In genomic region chr10:77597560-77597959, GRCh38 we compare ENCODE assay signal across 18 cellular contexts. TPM values are rescaled to one million over a fixed set of nuclear protein-coding genes. Genes with fewer than 3 reads are reported as not detected.
A peak's percentile ranks its signal among the peaks of the same experiment; 100 is the strongest.
DNase-seq lines count a peak whose midpoint lies in the region; ATAC-seq, FAIRE-seq and TF ChIP-seq lines count a peak whose summit lies in the region.
"Had no signal": no experiment of that assay in that cellular context is flagged by ENCODE, and none has a peak within 500 bp of the region (broad histone marks: within the 10 kb centered on the region; RNA-seq: fewer than 3 reads in every experiment).

No MANE protein-coding gene starts in this region.

- in situ Hi-C loops in K562 (cut with MboI) (no loop called here), G401 (cut with HindIII; ENCODE audit: low sequenced_read_pairs) (no loop called here)

- no peak overlapping the region for H2AFZ ChIP-seq in K562 (ENCODE audit: low read depth, low read length)

- H3K27ac Mint-ChIP-seq in Caco-2 (ENCODE audit: unreplicated experiment), result peak overlapping the region; percentile 29
- H3K27ac Mint-ChIP-seq: CD4-positive, CD25-positive, alpha-beta regulatory T cell; CD8-positive, alpha-beta memory T cell; H9 had no signal

- no peak overlapping the region for H3K4me2 ChIP-seq in K562 (ENCODE audit: insufficient read depth, low read length)

- H3K4me1 ChIP-seq in Caco-2, result no peaks in the 10 kb centered on the region
- no peaks in the 10 kb centered on the region for H3K4me1 ChIP-seq in HEK293 (ENCODE audit: control insufficient read depth, insufficient read depth, low read length)
- H3K4me1 ChIP-seq in K562 (replicated peaks in 1 of 2; ENCODE audit: control insufficient read depth in 2 of 2, insufficient read depth in 2 of 2, low read length in 2 of 2), result no peaks in the 10 kb centered on the region; a peak in 2 of 5 replicates
- H3K4me1 ChIP-seq in tibial artery, result peaks cover 0 to 67% (median 30%) of the 10 kb centered on the region in 4 donors
- H3K4me1 ChIP-seq: BE2C had no signal

- H3K9me3 Mint-ChIP-seq in Caco-2 (ENCODE audit: unreplicated experiment), result no peaks in the 10 kb centered on the region
- H3K9me3 Mint-ChIP-seq: CD8-positive, alpha-beta memory T cell; H9 had no signal

- H3K36me3 ChIP-seq in Caco-2 (ENCODE audit: control insufficient read depth, insufficient read depth, low read length) (no peaks in the 10 kb centered on the region), HEK293 (ENCODE audit: control insufficient read depth in 2 of 2, insufficient read depth in 1 of 2, low read length in 2 of 2) (no peaks in the 10 kb centered on the region), K562 (ENCODE audit: control insufficient read depth, insufficient read depth, low read length) (no peaks in the 10 kb centered on the region), tibial artery (no peaks in the 10 kb centered on the region)
- H3K36me3 ChIP-seq: BE2C had no signal

- no peak for TF ChIP-seq EP300 in K562 (IDR thresholded peaks at IDR 0.05; ENCODE audit: low read length)

- no TSS peak for BruUV-seq in Caco-2 (replicated peaks; lab: Mats Ljungman, UMichigan)
- BruUV-seq in K562 (replicated peaks; lab: Mats Ljungman, UMichigan), result no TSS peak

- no peaks in the 10 kb centered on the region for H3K27me3 Mint-ChIP-seq in Caco-2 (ENCODE audit: insufficient read depth, unreplicated experiment)
- H3K27me3 Mint-ChIP-seq: CD4-positive, CD25-positive, alpha-beta regulatory T cell had no signal

- no peaks in the 10 kb centered on the region for H3K27me3 ChIP-seq in Caco-2 (replicated peaks; ENCODE audit: control insufficient read depth, insufficient read depth, low read length)
- peaks cover 16 to 47% of the 10 kb centered on the region in 2 experiments; a peak in 4 of 5 replicates for H3K27me3 ChIP-seq in K562 (ENCODE audit: control insufficient read depth in 2 of 2, insufficient read depth in 2 of 2, low read length in 2 of 2)
- H3K27me3 ChIP-seq in tibial artery, result no peaks in the 10 kb centered on the region
- H3K27me3 ChIP-seq: BE2C had no signal

- no peak for ATAC-seq in K562
- ATAC-seq in left colon, result no peak

- H3K9ac ChIP-seq in K562 (ENCODE audit: insufficient read depth in 1 of 2, low read depth in 2 of 2, low read length in 2 of 2), result no peak overlapping the region

- H3K27ac ChIP-seq in HEK293 (ENCODE audit: extremely low read depth, low read depth, low read length) (no peak overlapping the region), K562 (ENCODE audit: extremely low read depth, low read depth, low read length) (no peak overlapping the region), tibial artery (peak overlapping the region; percentile 53 to 64)

- 0 out of 2 replicates have a peak, but pooled peaks cover 2% of the 10 kb centered on the region for H4K20me1 ChIP-seq in K562 (replicated peaks; ENCODE audit: control insufficient read depth, insufficient read depth, low read length)

- CTCF ChIA-PET in Caco-2 (lab: Charles Lee) (no interaction called here), HEK293 (lab: Yijun Ruan, JAX) (no interaction called here), K562 (lab: Yijun Ruan, JAX; ENCODE audit: low intra/inter-chr PET ratio) (no interaction called here)

- no peaks in the 10 kb centered on the region for H3K36me3 Mint-ChIP-seq in Caco-2 (ENCODE audit: insufficient read depth, unreplicated experiment)
- H3K36me3 Mint-ChIP-seq: CD4-positive, CD25-positive, alpha-beta regulatory T cell; CD8-positive, alpha-beta memory T cell had no signal

- DNase-seq in Caco-2 (no peak), K562 (ENCODE audit: extremely low read depth in 1 of 4, low spot score in 3 of 4) (no peak), tibial artery (no peak), G401 (ENCODE audit: low spot score) (no peak), left colon (no peak)
- DNase-seq: ACHN; BE2C; C1 segment of cervical spinal cord; CD4-positive, CD25-positive, alpha-beta regulatory T cell; CD8-positive, alpha-beta memory T cell; COR-L47; GF-D8; GOT3; H9; KBM-7 had no signal

- H3K9me1 ChIP-seq in K562 (ENCODE audit: control insufficient read depth, insufficient read depth, low read length), result no peaks in the 10 kb centered on the region

- H3K79me2 ChIP-seq in K562 (ENCODE audit: control insufficient read depth, insufficient read depth, low read length), result no peaks in the 10 kb centered on the region

- FAIRE-seq in K562 (lab: Jason Lieb, UNC), result no peak
- FAIRE-seq: A204.1, D721Med had no signal

- no peaks in the 10 kb centered on the region for H3K4me1 Mint-ChIP-seq in Caco-2 (ENCODE audit: low read depth, unreplicated experiment)

- no peaks in the 10 kb centered on the region for H3K9me3 ChIP-seq in Caco-2
- no peaks in the 10 kb centered on the region for H3K9me3 ChIP-seq in HEK293 (ENCODE audit: control insufficient read depth, insufficient read depth, low read depth, low read length)
- H3K9me3 ChIP-seq in K562 (replicated peaks; ENCODE audit: control insufficient read depth, insufficient read depth, low read depth, low read length), result no peaks in the 10 kb centered on the region
- no peaks in the 10 kb centered on the region for H3K9me3 ChIP-seq in tibial artery
- H3K9me3 ChIP-seq: BE2C had no signal

- H3K4me3 ChIP-seq in Caco-2 (ENCODE audit: low read depth, low read length), result no peak overlapping the region
- no peak overlapping the region for H3K4me3 ChIP-seq in HEK293 (ENCODE audit: low read depth, low read length)
- H3K4me3 ChIP-seq in K562, result no peak overlapping the region
- H3K4me3 ChIP-seq in tibial artery, result no peak overlapping the region

- POLR2A ChIA-PET in Caco-2 (lab: Charles Lee) (no interaction called here), HEK293 (lab: Yijun Ruan, JAX) (interaction anchor here (0.5 kb wide), 1 partner anchor 46 kb away, joined by 3 read pairs; no protein-coding TSS in a partner anchor), K562 (lab: Yijun Ruan, JAX) (no interaction called here)

- no peak overlapping the region for H3K4me3 Mint-ChIP-seq in Caco-2 (ENCODE audit: unreplicated experiment)
- H3K4me3 Mint-ChIP-seq: CD4-positive, CD25-positive, alpha-beta regulatory T cell; CD8-positive, alpha-beta memory T cell; H9 had no signal

- TF ChIP-seq POLR2A in K562 (conservative IDR thresholded peaks at IDR 0.05), result no peak

- TF ChIP-seq CTCF in Caco-2 (IDR thresholded peaks at IDR 0.05; ENCODE audit: insufficient read depth in 1 of 2, low read depth in 1 of 2, low read length in 1 of 2, severe bottlenecking in 1 of 2, unreplicated experiment in 1 of 2), result no peak
- TF ChIP-seq CTCF in HEK293 (tag by site-specific recombination; IDR thresholded peaks at IDR 0.05), result no peak
- TF ChIP-seq CTCF in K562 (IDR thresholded peaks at IDR 0.05 in 2 of 3, conservative IDR thresholded peaks at IDR 0.05 in 1 of 3; ENCODE audit: insufficient read depth in 2 of 3, low read depth in 1 of 3, low read length in 3 of 3), result no peak
- no peak for TF ChIP-seq CTCF in tibial artery (IDR thresholded peaks at IDR 0.05)

- intact Hi-C loops in Caco-2 (cut with micrococcal nuclease; ENCODE audit: unreplicated experiment), result no loop called here
- intact Hi-C loops in K562 (cut with micrococcal nuclease), result no loop called here
- intact Hi-C loops in tibial artery (cut with DNase I; ENCODE audit: low total_unique reads), result no loop called here
- intact Hi-C loops in left colon (cut with DNase I, micrococcal nuclease), result no loop called here

- TF ChIP-seq RAD21 in K562 (CRISPR knock-in tag; conservative IDR thresholded peaks at IDR 0.05 in 1 of 2, IDR thresholded peaks at IDR 0.05 in 1 of 2), result no peak

TF ChIP-seq in HEK293, 187 proteins besides CTCF, POLR2A, EP300 and RAD21:
- TF ChIP-seq ZNF660 (tag by site-specific recombination; IDR thresholded peaks at IDR 0.05) (no peak), ZNF623 (tag by site-specific recombination; IDR thresholded peaks at IDR 0.05) (peak; percentile 95), ZNF600 (tag by site-specific recombination; IDR thresholded peaks at IDR 0.05) (no peak), ZNF560 (tag by site-specific recombination; IDR thresholded peaks at IDR 0.05; ENCODE audit: borderline replicate concordance) (no peak), ZNF292 (tag by site-specific recombination; IDR thresholded peaks at IDR 0.05; ENCODE audit: borderline replicate concordance, low read depth) (no peak), ZNF366 (tag by site-specific recombination; conservative IDR thresholded peaks at IDR 0.05) (no peak), ZNF510 (tag by site-specific recombination; IDR thresholded peaks at IDR 0.05; ENCODE audit: insufficient replicate concordance) (no peak)

TF ChIP-seq in K562, 482 proteins besides CTCF, POLR2A, EP300 and RAD21:
- no peak for TF ChIP-seq FUS (optimal IDR thresholded peaks at IDR 0.05; ENCODE audit: low read depth, low read length)
- peak; percentile 42 for TF ChIP-seq RBM25 (IDR thresholded peaks at IDR 0.05; ENCODE audit: low read depth, low read length, severe bottlenecking)
- TF ChIP-seq ZNF507 (tag; conservative IDR thresholded peaks at IDR 0.05), result no peak
- no peak for TF ChIP-seq OTX1 (CRISPR knock-in tag; IDR thresholded peaks at IDR 0.05)

RNA-seq across cellular contexts. Expression of gene KCNMA1, which starts 40.0 kb away (rescaled TPM):
- 20.7 and 23.9 TPM in 2 replicates for total RNA-seq in Caco-2 (2022)
- 0.69 and 1.8 TPM in 2 replicates for total RNA-seq in K562 (2011; cell fraction: chromatin; rRNA removed; ENCODE audit: low replicate concordance)
- total RNA-seq in K562 (2011; cell fraction: nucleolus; rRNA removed), result 0.50 and 0.79 TPM in 2 replicates
- 0.46 and 0.81 TPM in 2 replicates for total RNA-seq in K562 (2011; cell fraction: nucleoplasm; rRNA removed)
- total RNA-seq in K562 (2014; rRNA removed), result 0.20 TPM in 1 of 2 replicates, not detected in the other
- total RNA-seq in K562 (2014; rRNA removed; fragmentation: Illumina TruSeq; extraction: Trizol), result 0.15 and 0.41 TPM in 2 replicates
- 0.08 and 0.18 TPM in 2 replicates for total RNA-seq in K562 (2015; rRNA removed; fragmentation: Illumina TruSeq; extraction: Trizol)
- 0.27 and 0.95 TPM in 2 replicates for total RNA-seq in K562 (2021)
- polyA plus RNA-seq in K562 (2011; rRNA removed), result 0.01 and 0.04 TPM in 2 replicates
- polyA plus RNA-seq in K562 (2011; cell fraction: cytosol; rRNA removed), result 0.01 TPM in 1 of 2 replicates, not detected in the other
- polyA plus RNA-seq in K562 (2011; cell fraction: nucleus; rRNA removed), result 0.11 and 0.13 TPM in 2 replicates
- 0.04 and 0.84 TPM in 2 replicates for polyA plus RNA-seq in K562 (2012)
- 0.04 and 0.06 TPM in 2 replicates for polyA plus RNA-seq in K562 (2014; fragmentation: Illumina TruSeq; extraction: Trizol)
- polyA plus RNA-seq in K562 (2014; fragmentation: Nextera tagmentation; extraction: Ambion mirVana), result not detected
- polyA plus RNA-seq in K562 (2014; rRNA removed), result not detected in 2 replicates
- polyA minus RNA-seq in K562 (2011; rRNA and poly(A)+ RNA removed), result 0.12 and 0.14 TPM in 2 replicates
- not detected in 2 replicates for polyA minus RNA-seq in K562 (2011; cell fraction: cytosol; rRNA and poly(A)+ RNA removed)
- polyA minus RNA-seq in K562 (2011; cell fraction: nucleus; rRNA and poly(A)+ RNA removed), result 0.13 and 0.33 TPM in 2 replicates
- total RNA-seq in G401 (2014; rRNA removed; shearing (Covaris generic)), result 0.81 and 3.9 TPM in 2 replicates
- 10 to 100 TPM; 49.9 to 76.2 TPM for total RNA-seq in left colon
- total RNA-seq: CD4-positive, CD25-positive, alpha-beta regulatory T cell had no signal
- polyA plus RNA-seq: CD4-positive, CD25-positive, alpha-beta regulatory T cell; CD8-positive, alpha-beta memory T cell had no signal

Comparison
In these comparisons a context has a peak if more than half of its experiments do, and no peak if none do; other contexts are left out.
1. H3K27ac ChIP-seq: peak in tibial artery (2 of 2); none in HEK293 (single experiment) and K562 (single experiment).